In the genomic region with DNA sequence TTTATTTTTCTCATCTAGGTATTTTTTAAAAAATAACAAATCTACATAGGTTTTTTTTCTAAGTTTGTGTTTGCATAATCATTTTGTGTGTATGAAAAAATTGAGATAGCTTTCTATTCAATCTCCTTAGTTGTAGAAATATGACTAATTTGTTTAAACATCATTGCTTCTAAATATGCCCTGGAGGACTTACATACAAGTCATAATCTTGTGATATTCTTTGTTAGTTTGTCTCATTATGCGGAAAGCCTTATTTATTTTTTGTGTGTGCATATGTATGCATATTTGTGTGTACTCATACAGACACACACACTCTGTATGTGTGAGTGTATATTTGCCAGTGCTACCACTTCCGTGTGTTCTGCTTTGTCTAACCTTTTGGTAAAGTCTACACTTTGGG, we compare ENCODE assay signal across 15 cellular contexts.
A peak's percentile ranks its signal among the peaks of the same experiment; 100 is the strongest.
DNase-seq lines count a peak whose midpoint lies in the region; ATAC-seq and TF ChIP-seq lines count a peak whose summit lies in the region.
"Had no signal": no experiment of that assay in that cellular context is flagged by ENCODE, and none has a peak within 500 bp of the region (broad histone marks: within the 10 kb centered on the region; RNA-seq: fewer than 3 reads in every experiment).

No MANE protein-coding gene starts in this region.

- no peak overlapping the region for H4K5ac ChIP-seq in IMR-90 (ENCODE audit: low read depth, low read length)

- in situ Hi-C loops in IMR-90 (cut with MboI; ENCODE audit: low sequenced_read_pairs) (no loop called here), brain microvascular endothelial cell (cut with HindIII; ENCODE audit: low pct_ligation_motif_present, low sequenced_read_pairs) (no loop called here)

- H3K18ac ChIP-seq in IMR-90 (ENCODE audit: low read depth, low read length): no peak overlapping the region

- no peak for TF ChIP-seq POLR2A in IMR-90 (IDR thresholded peaks at IDR 0.05; ENCODE audit: low read depth, low read length)

- H2BK120ac ChIP-seq in IMR-90 (ENCODE audit: low read depth, low read length): no peak overlapping the region

- H3K9me1 ChIP-seq in IMR-90 (ENCODE audit: insufficient read depth, low read length): peaks cover 18% of the 10 kb centered on the region

- H3K4me1 ChIP-seq in IMR-90 (ENCODE audit: control insufficient read depth, insufficient read depth, low read length): peaks cover 19% of the 10 kb centered on the region
- H3K4me1 ChIP-seq in mesodermal cell (ENCODE audit: control insufficient read depth, insufficient read depth, low read length, poor library complexity, severe bottlenecking): peaks cover 67% of the 10 kb centered on the region
- peaks cover 64% of the 10 kb centered on the region for H3K4me1 ChIP-seq in smooth muscle cell (ENCODE audit: low read depth)

- peaks cover 18% of the 10 kb centered on the region for H3K27me3 Mint-ChIP-seq in stimulated activated memory B cell treated with anti-CD40 and anti-IgM and Interleukin-4, amounts not matched to agents 10 μg/mL and 1 μg/mL and 100 μg/mL, for 72 hours

- no peak overlapping the region for H4K91ac ChIP-seq in IMR-90 (ENCODE audit: insufficient read depth, low read depth, low read length)

- no peak overlapping the region for H2BK20ac ChIP-seq in IMR-90 (ENCODE audit: low read depth, low read length)

- TF ChIP-seq CTCF in IMR-90 (conservative IDR thresholded peaks at IDR 0.05; ENCODE audit: low read depth, low read length) (no peak), brain microvascular endothelial cell (IDR thresholded peaks at IDR 0.05; ENCODE audit: low read depth, low read length, missing control alignments) (no peak), smooth muscle cell (IDR thresholded peaks at IDR 0.05; ENCODE audit: borderline replicate concordance, insufficient read depth, poor library complexity, severe bottlenecking) (no peak)

- no peaks in the 10 kb centered on the region for H3K9me3 ChIP-seq in IMR-90 (ENCODE audit: control insufficient read depth, insufficient read depth, low read length)
- no peaks in the 10 kb centered on the region for H3K9me3 ChIP-seq in mesodermal cell (ENCODE audit: control insufficient read depth, low read length)
- no peaks in the 10 kb centered on the region for H3K9me3 ChIP-seq in smooth muscle cell (replicated peaks; ENCODE audit: low read depth)

- POLR2A ChIA-PET in IMR-90 (lab: Charles Lee; ENCODE audit: unreplicated experiment): no interaction called here

- peaks cover 30 to 74% of the 10 kb centered on the region in 2 experiments for H3K79me1 ChIP-seq in IMR-90 (ENCODE audit: low read depth in 1 of 2, low read length in 2 of 2)

- H3K9ac ChIP-seq in IMR-90 (ENCODE audit: low read depth, low read length) (no peak overlapping the region), smooth muscle cell (ENCODE audit: low read depth) (peak overlapping the region; percentile 89)

- H2BK5ac ChIP-seq in IMR-90 (ENCODE audit: low read depth, low read length, poor library complexity, severe bottlenecking): peak overlapping the region; percentile 51

- peaks cover 59% of the 10 kb centered on the region for H3F3A ChIP-seq in smooth muscle cell (ENCODE audit: low read depth)

- dilution Hi-C loops in IMR-90 (cut with HindIII; ENCODE audit: low sequenced_read_pairs, unreplicated experiment): no loop called here

- DNase-seq in IMR-90 (no peak), brain microvascular endothelial cell (no peak), smooth muscle cell (lab: John Stamatoyannopoulos, UW; ENCODE audit: unreplicated experiment) (no peak), posterior cingulate gyrus (no peak), NCI-H2227 treated with DMSO at 0.1 percent for 48 hours (lab: John Stamatoyannopoulos, UW) (no peak)
- DNase-seq in stimulated activated CD4-positive, alpha-beta T cell treated with anti-CD3 and anti-CD28 coated beads, Interleukin-4, amount 100 ng/mL, for 1 hour: no peak
- DNase-seq: CD8-positive, alpha-beta T cell; HFFc6; Karpas-422; NCI-H1417; NCI-H2029 treated with DMSO at 0.1 percent for 48 hours; NCI-H524 treated with DMSO at 0.1 percent for 48 hours; SHP77 treated with DMSO at 0.1 percent for 48 hours had no signal

- H3K4me1 Mint-ChIP-seq in stimulated activated memory B cell treated with anti-CD40 and anti-IgM and Interleukin-4, amounts not matched to agents 10 μg/mL and 1 μg/mL and 100 μg/mL, for 72 hours: peaks cover 44% of the 10 kb centered on the region

- H3K4ac ChIP-seq in IMR-90 (ENCODE audit: low read depth, low read length): no peak overlapping the region

- no peak overlapping the region for H3K23ac ChIP-seq in IMR-90 (ENCODE audit: low read depth, low read length)

- ATAC-seq in IMR-90 (ENCODE audit: low read depth): no peak
- ATAC-seq in stimulated activated memory B cell treated with anti-CD40 and anti-IgM and Interleukin-4, amounts not matched to agents 10 μg/mL and 1 μg/mL and 100 μg/mL, for 72 hours: no peak
- ATAC-seq: CD8-positive, alpha-beta T cell had no signal

- 0 out of 2 replicates have a peak overlapping the region, but pooled peaks have one; percentile 28 for H3K14ac ChIP-seq in IMR-90 (replicated peaks; ENCODE audit: low read depth, low read length)

- peaks cover 55% of the 10 kb centered on the region for H4K20me1 ChIP-seq in IMR-90 (ENCODE audit: insufficient read depth, low read length)
- H4K20me1 ChIP-seq in smooth muscle cell (ENCODE audit: low read depth): peaks cover 65% of the 10 kb centered on the region

- CTCF ChIA-PET in IMR-90 (lab: Yijun Ruan, JAX): no interaction called here

- H3K79me2 ChIP-seq in smooth muscle cell (ENCODE audit: low read depth): peaks cover 91% of the 10 kb centered on the region

- no TSS peak for BruUV-seq in IMR-90 (replicated peaks; lab: Mats Ljungman, UMichigan)

- no peak overlapping the region for H2AK5ac ChIP-seq in IMR-90 (ENCODE audit: low read depth, low read length)

- no peak for TF ChIP-seq RAD21 in IMR-90 (IDR thresholded peaks at IDR 0.05; ENCODE audit: low read length)

- H3K27me3 ChIP-seq in IMR-90 (ENCODE audit: control insufficient read depth, insufficient read depth, low read length): no peaks in the 10 kb centered on the region
- no peaks in the 10 kb centered on the region for H3K27me3 ChIP-seq in brain microvascular endothelial cell (replicated peaks)
- no peaks in the 10 kb centered on the region for H3K27me3 ChIP-seq in smooth muscle cell (ENCODE audit: low read depth)

- no CpG with 5 or more reads among the region's 2 CpGs for WGBS in IMR-90 (ENCODE audit: extremely low coverage in 2 of 2, insufficient read length in 1 of 2), 2 experiments
- no CpG with 5 or more reads among the region's 2 CpGs for WGBS in mesodermal cell (ENCODE audit: insufficient coverage in 2 of 2), 2 experiments
- 94% methylated on average over 2 of the region's 2 CpGs for WGBS in smooth muscle cell (ENCODE audit: low lambda C conversion rate)

- H2AK9ac ChIP-seq in IMR-90 (replicated peaks; ENCODE audit: low read depth, low read length, poor library complexity): no peak overlapping the region

- H3K27ac ChIP-seq in IMR-90 (ENCODE audit: insufficient read depth, low read length): no peak overlapping the region
- peak overlapping the region; percentile 92 for H3K27ac ChIP-seq in brain microvascular endothelial cell
- H3K27ac ChIP-seq in mesodermal cell (ENCODE audit: low read depth, low read length, severe bottlenecking): peak overlapping the region; percentile 97
- peak overlapping the region; percentile 99 for H3K27ac ChIP-seq in smooth muscle cell (ENCODE audit: low read depth)

- H4K8ac ChIP-seq in IMR-90 (ENCODE audit: low read depth in 2 of 2, low read length in 2 of 2): no peak overlapping the region

- peaks cover 9% of the 10 kb centered on the region for H3K36me3 Mint-ChIP-seq in stimulated activated memory B cell treated with anti-CD40 and anti-IgM and Interleukin-4, amounts not matched to agents 10 μg/mL and 1 μg/mL and 100 μg/mL, for 72 hours
- H3K36me3 Mint-ChIP-seq: CD8-positive, alpha-beta T cell had no signal

- no peaks in the 10 kb centered on the region for H3K9me3 Mint-ChIP-seq in stimulated activated memory B cell treated with anti-CD40 and anti-IgM and Interleukin-4, amounts not matched to agents 10 μg/mL and 1 μg/mL and 100 μg/mL, for 72 hours
- H3K9me3 Mint-ChIP-seq: CD8-positive, alpha-beta T cell had no signal

- no peak overlapping the region for H2AFZ ChIP-seq in IMR-90 (replicated peaks; ENCODE audit: low read length, poor library complexity)
- H2AFZ ChIP-seq in smooth muscle cell (ENCODE audit: low read depth): no peak overlapping the region

- H3K4me3 ChIP-seq in IMR-90 (ENCODE audit: insufficient read depth, low read depth, low read length): no peak overlapping the region
- no peak overlapping the region for H3K4me3 ChIP-seq in brain microvascular endothelial cell (ENCODE audit: low read depth, low read length)
- H3K4me3 ChIP-seq in mesodermal cell (ENCODE audit: extremely low read depth, insufficient read depth, low read length, poor library complexity, severe bottlenecking): no peak overlapping the region
- H3K4me3 ChIP-seq in smooth muscle cell: no peak overlapping the region

- H3K27ac Mint-ChIP-seq in stimulated activated memory B cell treated with anti-CD40 and anti-IgM and Interleukin-4, amounts not matched to agents 10 μg/mL and 1 μg/mL and 100 μg/mL, for 72 hours: no peak overlapping the region
- H3K27ac Mint-ChIP-seq: CD8-positive, alpha-beta T cell had no signal

- intact Hi-C loops in IMR-90 (cut with micrococcal nuclease): no loop called here
- intact Hi-C loops in posterior cingulate gyrus (cut with DNase I): no loop called here

- H3K4me2 ChIP-seq in IMR-90 (ENCODE audit: low read depth, low read length) (no peak overlapping the region), smooth muscle cell (peak overlapping the region; percentile 63)

- no peak overlapping the region for H3K56ac ChIP-seq in IMR-90 (ENCODE audit: extremely low read depth, insufficient read depth, low read length)

- H3K36me3 ChIP-seq in IMR-90 (ENCODE audit: control insufficient read depth, insufficient read depth, low read length): 0 out of 2 replicates have a peak, but pooled peaks cover 1% of the 10 kb centered on the region
- H3K36me3 ChIP-seq in brain microvascular endothelial cell (replicated peaks): peaks cover 19% of the 10 kb centered on the region
- peaks cover 24% of the 10 kb centered on the region for H3K36me3 ChIP-seq in mesodermal cell (ENCODE audit: control insufficient read depth, insufficient read depth, low read length)
- H3K36me3 ChIP-seq in smooth muscle cell (ENCODE audit: low read depth): no peaks in the 10 kb centered on the region

- no peak overlapping the region for H3K4me3 Mint-ChIP-seq in stimulated activated memory B cell treated with anti-CD40 and anti-IgM and Interleukin-4, amounts not matched to agents 10 μg/mL and 1 μg/mL and 100 μg/mL, for 72 hours
- H3K4me3 Mint-ChIP-seq: CD8-positive, alpha-beta T cell; HFFc6 had no signal

- H2BK15ac ChIP-seq in IMR-90 (ENCODE audit: low read depth, low read length): no peak overlapping the region

TF ChIP-seq in IMR-90, 13 proteins besides CTCF, POLR2A, EP300 and RAD21 (continues in another document):
- no peak for TF ChIP-seq NFE2L2 (IDR thresholded peaks at IDR 0.05; ENCODE audit: low read depth, low read length)
- no peak for TF ChIP-seq SMC3 (IDR thresholded peaks at IDR 0.05; ENCODE audit: low read depth, low read length)
- TF ChIP-seq CHD1 (IDR thresholded peaks at IDR 0.05; ENCODE audit: low read depth, low read length): no peak
- no peak for TF ChIP-seq MXI1 (IDR thresholded peaks at IDR 0.05; ENCODE audit: borderline replicate concordance, low read depth, low read length)
- no peak for TF ChIP-seq BHLHE40 (IDR thresholded peaks at IDR 0.05; ENCODE audit: low read depth, low read length)
